ENCODE assay signal across 1 cellular context in the genomic region with DNA sequence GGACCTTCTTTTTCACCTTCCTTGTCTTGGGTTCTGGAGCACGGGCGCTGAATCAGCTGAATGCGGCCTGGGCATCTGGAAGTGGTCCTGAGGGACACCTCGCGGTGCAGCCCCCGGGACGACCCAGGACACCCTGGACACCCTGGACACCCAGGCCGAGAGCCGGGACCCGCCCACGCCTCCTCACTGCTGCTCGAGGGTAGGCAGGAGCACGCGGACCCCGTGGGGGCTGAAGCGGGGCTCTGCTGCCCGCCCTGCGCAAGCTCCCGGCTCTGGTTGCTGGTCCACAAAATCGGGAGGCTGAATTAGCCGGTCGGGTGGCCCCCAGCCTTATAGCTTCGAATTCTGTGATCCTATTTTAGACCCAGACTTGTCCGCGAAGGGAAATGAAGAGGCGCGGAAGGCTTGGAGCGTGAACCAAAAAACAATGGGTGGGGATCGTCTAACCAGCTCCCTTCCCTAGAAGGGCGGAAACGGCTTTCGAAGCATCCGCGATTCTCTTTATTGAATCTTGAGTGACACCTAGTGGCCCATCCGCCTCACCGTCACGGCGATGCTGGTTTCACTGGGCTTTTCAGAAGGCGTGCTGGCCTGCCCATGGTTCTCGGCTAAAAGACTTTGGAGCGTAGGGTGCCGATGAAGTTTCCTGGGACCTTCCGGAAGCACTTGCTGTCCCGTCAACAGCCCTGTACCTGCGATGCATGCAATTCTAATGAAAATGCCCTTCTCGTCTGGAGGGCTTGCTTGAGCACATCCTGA.
A peak's percentile ranks its signal among the peaks of the same experiment; 100 is the strongest.
TF ChIP-seq lines count a peak whose summit lies in the region.

No MANE protein-coding gene starts in this region.

TF ChIP-seq in K562, 482 proteins besides CTCF, POLR2A, EP300 and RAD21 (continued from another document and continues in another):
- TF ChIP-seq, protein P1, sequence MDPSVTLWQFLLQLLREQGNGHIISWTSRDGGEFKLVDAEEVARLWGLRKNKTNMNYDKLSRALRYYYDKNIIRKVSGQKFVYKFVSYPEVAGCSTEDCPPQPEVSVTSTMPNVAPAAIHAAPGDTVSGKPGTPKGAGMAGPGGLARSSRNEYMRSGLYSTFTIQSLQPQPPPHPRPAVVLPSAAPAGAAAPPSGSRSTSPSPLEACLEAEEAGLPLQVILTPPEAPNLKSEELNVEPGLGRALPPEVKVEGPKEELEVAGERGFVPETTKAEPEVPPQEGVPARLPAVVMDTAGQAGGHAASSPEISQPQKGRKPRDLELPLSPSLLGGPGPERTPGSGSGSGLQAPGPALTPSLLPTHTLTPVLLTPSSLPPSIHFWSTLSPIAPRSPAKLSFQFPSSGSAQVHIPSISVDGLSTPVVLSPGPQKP (CRISPR knock-in tag; IDR thresholded peaks at IDR 0.05) = no peak
- TF ChIP-seq MECOM (CRISPR knock-in tag; IDR thresholded peaks at IDR 0.05) (no peak), FUS (optimal IDR thresholded peaks at IDR 0.05; ENCODE audit: low read depth, low read length) (no peak), JUND (IDR thresholded peaks at IDR 0.05; ENCODE audit: borderline replicate concordance, low read depth, low read length) (peak; percentile 38; the same call in 1 of the 2 replicates), JUND (tag; IDR thresholded peaks at IDR 0.05; ENCODE audit: borderline replicate concordance, low read depth, low read length) (no peak; the same call in 2 of the 3 replicates), TAF9B (IDR thresholded peaks at IDR 0.05; ENCODE audit: partially characterized antibody) (no peak), ZSCAN32 (CRISPR knock-in tag; IDR thresholded peaks at IDR 0.05) (no peak), MIER1 (IDR thresholded peaks at IDR 0.05; ENCODE audit: low read depth) (no peak), TCF3 (CRISPR knock-in tag; IDR thresholded peaks at IDR 0.05) (peak; percentile 16; the same call in 1 of the 2 replicates), MCM7 (IDR thresholded peaks at IDR 0.05) (no peak), BHLHE40 (IDR thresholded peaks at IDR 0.05; ENCODE audit: low read length) (0 out of 2 replicates have a peak, but pooled peaks have one; percentile 25), ZNF584 (CRISPR knock-in tag; IDR thresholded peaks at IDR 0.05; ENCODE audit: low read depth) (no peak), SMARCC2 (IDR thresholded peaks at IDR 0.05; ENCODE audit: low read depth) (no peak), ILK (tag; IDR thresholded peaks at IDR 0.05; ENCODE audit: borderline replicate concordance, low read depth) (no peak), HNRNPK (IDR thresholded peaks at IDR 0.05; ENCODE audit: low read depth, low read length, poor library complexity, severe bottlenecking) (no peak), POLR2H (tag; IDR thresholded peaks at IDR 0.05; ENCODE audit: low read depth) (no peak), ZNF12 (CRISPR knock-in tag; IDR thresholded peaks at IDR 0.05) (no peak), SNIP1 (IDR thresholded peaks at IDR 0.05; ENCODE audit: low read depth) (no peak), NCOA6 (IDR thresholded peaks at IDR 0.05) (no peak), SMARCA4 (IDR thresholded peaks at IDR 0.05) (no peak), POLR2B (IDR thresholded peaks at IDR 0.05; ENCODE audit: low read depth, partially characterized antibody) (no peak), MAFG (tag; conservative IDR thresholded peaks at IDR 0.05) (no peak), TSC22D4 (tag; IDR thresholded peaks at IDR 0.05) (no peak), CHCHD3 (CRISPR knock-in tag; IDR thresholded peaks at IDR 0.05) (no peak), ZBTB17 (CRISPR knock-in tag; IDR thresholded peaks at IDR 0.05) (0 out of 2 replicates have a peak, but pooled peaks have one; percentile 32), ASH1L (IDR thresholded peaks at IDR 0.05; ENCODE audit: borderline replicate concordance, low read depth, partially characterized antibody) (no peak), TFAM (CRISPR knock-in tag; conservative IDR thresholded peaks at IDR 0.05) (no peak), SRF (CRISPR knock-in tag; IDR thresholded peaks at IDR 0.05) (peak in 1 of 2 experiments; percentile 79; a peak in 2 of 4 replicates), ZZZ3 (IDR thresholded peaks at IDR 0.05) (no peak), ZNF766 (CRISPR knock-in tag; conservative IDR thresholded peaks at IDR 0.05) (0 out of 2 replicates have a peak, but pooled peaks have one; percentile 34), KLF1 (tag; IDR thresholded peaks at IDR 0.05) (peak; percentile 70; the same call in 1 of the 2 replicates), JUN (IDR thresholded peaks at IDR 0.05; ENCODE audit: borderline replicate concordance, low read depth, low read length) (no peak), JUN (CRISPR knock-in tag; IDR thresholded peaks at IDR 0.05; ENCODE audit: borderline replicate concordance) (no peak), ZNF778 (CRISPR knock-in tag; IDR thresholded peaks at IDR 0.05) (no peak), HDAC3 (IDR thresholded peaks at IDR 0.05; ENCODE audit: borderline replicate concordance, partially characterized antibody) (no peak), FOXJ3 (CRISPR knock-in tag; IDR thresholded peaks at IDR 0.05) (no peak), ZNF347 (CRISPR knock-in tag; IDR thresholded peaks at IDR 0.05; ENCODE audit: low read depth) (no peak), GABPA (tag; conservative IDR thresholded peaks at IDR 0.05; ENCODE audit: low read depth) (peak; percentile 64)
- TF ChIP-seq, protein P2, sequence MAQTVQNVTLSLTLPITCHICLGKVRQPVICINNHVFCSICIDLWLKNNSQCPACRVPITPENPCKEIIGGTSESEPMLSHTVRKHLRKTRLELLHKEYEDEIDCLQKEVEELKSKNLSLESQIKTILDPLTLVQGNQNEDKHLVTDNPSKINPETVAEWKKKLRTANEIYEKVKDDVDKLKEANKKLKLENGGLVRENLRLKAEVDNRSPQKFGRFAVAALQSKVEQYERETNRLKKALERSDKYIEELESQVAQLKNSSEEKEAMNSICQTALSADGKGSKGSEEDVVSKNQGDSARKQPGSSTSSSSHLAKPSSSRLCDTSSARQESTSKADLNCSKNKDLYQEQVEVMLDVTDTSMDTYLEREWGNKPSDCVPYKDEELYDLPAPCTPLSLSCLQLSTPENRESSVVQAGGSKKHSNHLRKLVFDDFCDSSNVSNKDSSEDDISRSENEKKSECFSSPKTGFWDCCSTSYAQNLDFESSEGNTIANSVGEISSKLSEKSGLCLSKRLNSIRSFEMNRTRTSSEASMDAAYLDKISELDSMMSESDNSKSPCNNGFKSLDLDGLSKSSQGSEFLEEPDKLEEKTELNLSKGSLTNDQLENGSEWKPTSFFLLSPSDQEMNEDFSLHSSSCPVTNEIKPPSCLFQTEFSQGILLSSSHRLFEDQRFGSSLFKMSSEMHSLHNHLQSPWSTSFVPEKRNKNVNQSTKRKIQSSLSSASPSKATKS (CRISPR knock-in tag; IDR thresholded peaks at IDR 0.05) = no peak
- TF ChIP-seq, protein P3, sequence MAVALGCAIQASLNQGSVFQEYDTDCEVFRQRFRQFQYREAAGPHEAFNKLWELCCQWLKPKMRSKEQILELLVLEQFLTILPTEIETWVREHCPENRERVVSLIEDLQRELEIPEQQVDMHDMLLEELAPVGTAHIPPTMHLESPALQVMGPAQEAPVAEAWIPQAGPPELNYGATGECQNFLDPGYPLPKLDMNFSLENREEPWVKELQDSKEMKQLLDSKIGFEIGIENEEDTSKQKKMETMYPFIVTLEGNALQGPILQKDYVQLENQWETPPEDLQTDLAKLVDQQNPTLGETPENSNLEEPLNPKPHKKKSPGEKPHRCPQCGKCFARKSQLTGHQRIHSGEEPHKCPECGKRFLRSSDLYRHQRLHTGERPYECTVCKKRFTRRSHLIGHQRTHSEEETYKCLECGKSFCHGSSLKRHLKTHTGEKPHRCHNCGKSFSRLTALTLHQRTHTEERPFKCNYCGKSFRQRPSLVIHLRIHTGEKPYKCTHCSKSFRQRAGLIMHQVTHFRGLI (CRISPR knock-in tag; IDR thresholded peaks at IDR 0.05) = no peak
- TF ChIP-seq, protein P4, sequence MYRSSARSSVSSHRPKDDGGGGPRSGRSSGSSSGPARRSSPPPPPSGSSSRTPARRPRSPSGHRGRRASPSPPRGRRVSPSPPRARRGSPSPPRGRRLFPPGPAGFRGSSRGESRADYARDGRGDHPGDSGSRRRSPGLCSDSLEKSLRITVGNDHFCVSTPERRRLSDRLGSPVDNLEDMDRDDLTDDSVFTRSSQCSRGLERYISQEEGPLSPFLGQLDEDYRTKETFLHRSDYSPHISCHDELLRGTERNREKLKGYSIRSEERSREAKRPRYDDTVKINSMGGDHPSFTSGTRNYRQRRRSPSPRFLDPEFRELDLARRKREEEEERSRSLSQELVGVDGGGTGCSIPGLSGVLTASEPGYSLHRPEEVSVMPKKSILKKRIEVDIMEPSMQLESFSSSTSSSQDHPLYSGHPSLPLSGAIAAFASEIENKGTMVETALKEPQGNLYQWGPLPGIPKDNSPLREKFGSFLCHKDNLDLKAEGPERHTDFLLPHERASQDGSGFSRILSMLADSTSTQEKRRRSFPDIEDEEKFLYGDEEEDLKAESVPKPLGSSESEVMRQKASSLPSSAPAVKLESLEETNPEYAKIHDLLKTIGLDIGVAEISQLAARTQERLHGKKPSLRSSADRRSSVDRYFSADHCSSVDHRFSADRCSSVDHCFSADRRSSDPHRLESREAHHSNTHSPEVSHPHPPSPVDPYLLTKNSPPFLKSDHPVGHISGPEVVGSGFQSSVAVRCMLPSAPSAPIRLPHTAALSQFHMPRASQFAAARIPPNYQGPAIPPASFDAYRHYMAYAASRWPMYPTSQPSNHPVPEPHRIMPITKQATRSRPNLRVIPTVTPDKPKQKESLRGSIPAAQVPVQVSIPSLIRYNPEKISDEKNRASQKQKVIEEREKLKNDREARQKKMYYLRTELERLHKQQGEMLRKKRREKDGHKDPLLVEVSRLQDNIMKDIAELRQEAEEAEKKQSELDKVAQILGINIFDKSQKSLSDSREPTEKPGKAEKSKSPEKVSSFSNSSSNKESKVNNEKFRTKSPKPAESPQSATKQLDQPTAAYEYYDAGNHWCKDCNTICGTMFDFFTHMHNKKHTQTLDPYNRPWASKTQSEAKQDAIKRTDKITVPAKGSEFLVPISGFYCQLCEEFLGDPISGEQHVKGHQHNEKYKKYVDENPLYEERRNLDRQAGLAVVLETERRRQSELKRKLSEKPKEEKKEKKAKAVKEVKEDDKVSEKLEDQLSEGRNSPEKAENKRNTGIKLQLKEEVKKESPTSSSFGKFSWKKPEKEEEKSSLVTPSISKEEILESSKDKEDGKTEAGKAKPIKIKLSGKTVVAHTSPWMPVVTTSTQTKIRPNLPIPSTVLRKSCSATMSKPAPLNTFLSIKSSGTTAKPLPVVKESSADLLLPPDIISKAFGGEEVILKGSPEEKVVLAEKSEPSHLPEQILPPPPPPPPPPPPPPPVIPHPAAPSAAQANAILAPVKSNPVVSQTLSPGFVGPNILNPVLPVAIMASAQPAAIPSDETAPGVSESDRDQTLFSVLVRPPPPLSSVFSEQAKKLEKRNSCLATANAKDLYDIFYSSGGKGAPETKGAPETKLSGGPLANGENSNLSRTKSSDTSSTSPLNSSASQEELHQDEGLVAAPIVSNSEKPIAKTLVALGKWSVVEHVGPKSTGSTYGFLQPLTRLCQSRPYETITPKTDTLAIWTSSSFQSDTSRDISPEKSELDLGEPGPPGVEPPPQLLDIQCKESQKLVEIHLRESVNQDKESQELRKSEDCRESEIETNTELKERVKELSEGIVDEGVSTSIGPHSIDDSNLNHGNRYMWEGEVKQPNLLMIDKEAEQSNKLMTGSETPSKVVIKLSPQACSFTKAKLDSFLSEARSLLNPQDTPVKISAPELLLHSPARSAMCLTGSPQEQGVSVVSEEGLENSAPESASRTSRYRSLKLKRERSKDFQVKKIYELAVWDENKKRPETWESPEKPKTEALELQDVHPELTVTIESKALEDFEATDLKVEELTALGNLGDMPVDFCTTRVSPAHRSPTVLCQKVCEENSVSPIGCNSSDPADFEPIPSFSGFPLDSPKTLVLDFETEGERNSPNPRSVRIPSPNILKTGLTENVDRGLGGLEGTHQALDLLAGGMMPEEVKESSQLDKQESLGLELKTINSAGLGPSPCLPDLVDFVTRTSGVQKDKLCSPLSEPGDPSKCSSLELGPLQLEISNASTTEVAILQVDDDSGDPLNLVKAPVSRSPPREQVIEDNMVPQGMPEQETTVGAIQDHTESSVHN (IDR thresholded peaks at IDR 0.05; ENCODE audit: borderline replicate concordance in 1 of 2, low read depth in 1 of 2) = no peak
- TF ChIP-seq, protein P5, sequence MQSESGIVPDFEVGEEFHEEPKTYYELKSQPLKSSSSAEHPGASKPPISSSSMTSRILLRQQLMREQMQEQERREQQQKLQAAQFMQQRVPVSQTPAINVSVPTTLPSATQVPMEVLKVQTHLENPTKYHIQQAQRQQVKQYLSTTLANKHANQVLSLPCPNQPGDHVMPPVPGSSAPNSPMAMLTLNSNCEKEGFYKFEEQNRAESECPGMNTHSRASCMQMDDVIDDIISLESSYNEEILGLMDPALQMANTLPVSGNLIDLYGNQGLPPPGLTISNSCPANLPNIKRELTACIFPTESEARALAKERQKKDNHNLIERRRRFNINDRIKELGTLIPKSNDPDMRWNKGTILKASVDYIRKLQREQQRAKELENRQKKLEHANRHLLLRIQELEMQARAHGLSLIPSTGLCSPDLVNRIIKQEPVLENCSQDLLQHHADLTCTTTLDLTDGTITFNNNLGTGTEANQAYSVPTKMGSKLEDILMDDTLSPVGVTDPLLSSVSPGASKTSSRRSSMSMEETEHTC (IDR thresholded peaks at IDR 0.05) = no peak
- TF ChIP-seq, protein P6, sequence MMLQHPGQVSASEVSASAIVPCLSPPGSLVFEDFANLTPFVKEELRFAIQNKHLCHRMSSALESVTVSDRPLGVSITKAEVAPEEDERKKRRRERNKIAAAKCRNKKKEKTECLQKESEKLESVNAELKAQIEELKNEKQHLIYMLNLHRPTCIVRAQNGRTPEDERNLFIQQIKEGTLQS (IDR thresholded peaks at IDR 0.05) = no peak
- TF ChIP-seq, protein P6 (CRISPR knock-in tag; conservative IDR thresholded peaks at IDR 0.05) = no peak
- TF ChIP-seq, protein P7, sequence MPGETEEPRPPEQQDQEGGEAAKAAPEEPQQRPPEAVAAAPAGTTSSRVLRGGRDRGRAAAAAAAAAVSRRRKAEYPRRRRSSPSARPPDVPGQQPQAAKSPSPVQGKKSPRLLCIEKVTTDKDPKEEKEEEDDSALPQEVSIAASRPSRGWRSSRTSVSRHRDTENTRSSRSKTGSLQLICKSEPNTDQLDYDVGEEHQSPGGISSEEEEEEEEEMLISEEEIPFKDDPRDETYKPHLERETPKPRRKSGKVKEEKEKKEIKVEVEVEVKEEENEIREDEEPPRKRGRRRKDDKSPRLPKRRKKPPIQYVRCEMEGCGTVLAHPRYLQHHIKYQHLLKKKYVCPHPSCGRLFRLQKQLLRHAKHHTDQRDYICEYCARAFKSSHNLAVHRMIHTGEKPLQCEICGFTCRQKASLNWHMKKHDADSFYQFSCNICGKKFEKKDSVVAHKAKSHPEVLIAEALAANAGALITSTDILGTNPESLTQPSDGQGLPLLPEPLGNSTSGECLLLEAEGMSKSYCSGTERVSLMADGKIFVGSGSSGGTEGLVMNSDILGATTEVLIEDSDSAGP (CRISPR knock-in tag; IDR thresholded peaks at IDR 0.05) = no peak
